ENCODE assay signal across 1 cellular context in the genomic region with DNA sequence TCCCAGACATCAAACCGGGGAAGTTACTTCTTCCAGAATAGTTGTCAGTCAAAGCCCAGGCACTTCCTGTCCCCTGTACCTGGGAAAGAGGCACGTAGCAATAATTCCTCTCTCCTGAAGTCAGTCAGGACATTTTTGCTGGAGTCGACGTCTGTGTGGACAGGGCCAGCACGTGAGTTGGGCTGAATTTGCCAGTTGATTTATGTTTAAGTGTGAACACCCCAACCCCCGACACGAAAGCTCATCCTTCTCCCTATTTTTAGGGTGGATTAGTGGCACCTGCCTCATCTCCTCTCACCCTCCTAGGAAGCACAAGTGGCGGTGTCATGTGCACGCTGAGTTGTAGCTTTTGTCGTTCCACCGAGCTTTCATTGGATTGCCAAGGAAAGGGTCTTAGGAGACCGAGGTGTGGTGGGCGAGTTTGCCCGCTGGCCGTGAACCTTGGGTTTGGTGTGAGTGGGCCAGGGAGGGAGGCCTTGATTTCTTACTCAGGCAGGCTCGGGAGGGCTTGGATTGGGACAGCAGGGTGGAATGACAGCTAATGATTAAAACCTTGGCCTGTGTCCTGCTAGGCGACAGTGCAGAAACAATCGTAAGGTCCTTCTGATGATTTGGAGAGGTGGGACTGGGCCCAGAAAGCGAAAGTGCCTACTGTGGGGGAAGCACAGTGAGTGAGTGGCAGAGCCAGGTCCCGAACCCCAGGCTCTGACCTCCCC.
TF ChIP-seq lines count a peak whose summit lies in the region.

No MANE protein-coding gene starts in this region.

TF ChIP-seq in GM23338, 12 proteins besides CTCF, POLR2A, EP300 and RAD21 (continued from another document):
- TF ChIP-seq, protein P1, sequence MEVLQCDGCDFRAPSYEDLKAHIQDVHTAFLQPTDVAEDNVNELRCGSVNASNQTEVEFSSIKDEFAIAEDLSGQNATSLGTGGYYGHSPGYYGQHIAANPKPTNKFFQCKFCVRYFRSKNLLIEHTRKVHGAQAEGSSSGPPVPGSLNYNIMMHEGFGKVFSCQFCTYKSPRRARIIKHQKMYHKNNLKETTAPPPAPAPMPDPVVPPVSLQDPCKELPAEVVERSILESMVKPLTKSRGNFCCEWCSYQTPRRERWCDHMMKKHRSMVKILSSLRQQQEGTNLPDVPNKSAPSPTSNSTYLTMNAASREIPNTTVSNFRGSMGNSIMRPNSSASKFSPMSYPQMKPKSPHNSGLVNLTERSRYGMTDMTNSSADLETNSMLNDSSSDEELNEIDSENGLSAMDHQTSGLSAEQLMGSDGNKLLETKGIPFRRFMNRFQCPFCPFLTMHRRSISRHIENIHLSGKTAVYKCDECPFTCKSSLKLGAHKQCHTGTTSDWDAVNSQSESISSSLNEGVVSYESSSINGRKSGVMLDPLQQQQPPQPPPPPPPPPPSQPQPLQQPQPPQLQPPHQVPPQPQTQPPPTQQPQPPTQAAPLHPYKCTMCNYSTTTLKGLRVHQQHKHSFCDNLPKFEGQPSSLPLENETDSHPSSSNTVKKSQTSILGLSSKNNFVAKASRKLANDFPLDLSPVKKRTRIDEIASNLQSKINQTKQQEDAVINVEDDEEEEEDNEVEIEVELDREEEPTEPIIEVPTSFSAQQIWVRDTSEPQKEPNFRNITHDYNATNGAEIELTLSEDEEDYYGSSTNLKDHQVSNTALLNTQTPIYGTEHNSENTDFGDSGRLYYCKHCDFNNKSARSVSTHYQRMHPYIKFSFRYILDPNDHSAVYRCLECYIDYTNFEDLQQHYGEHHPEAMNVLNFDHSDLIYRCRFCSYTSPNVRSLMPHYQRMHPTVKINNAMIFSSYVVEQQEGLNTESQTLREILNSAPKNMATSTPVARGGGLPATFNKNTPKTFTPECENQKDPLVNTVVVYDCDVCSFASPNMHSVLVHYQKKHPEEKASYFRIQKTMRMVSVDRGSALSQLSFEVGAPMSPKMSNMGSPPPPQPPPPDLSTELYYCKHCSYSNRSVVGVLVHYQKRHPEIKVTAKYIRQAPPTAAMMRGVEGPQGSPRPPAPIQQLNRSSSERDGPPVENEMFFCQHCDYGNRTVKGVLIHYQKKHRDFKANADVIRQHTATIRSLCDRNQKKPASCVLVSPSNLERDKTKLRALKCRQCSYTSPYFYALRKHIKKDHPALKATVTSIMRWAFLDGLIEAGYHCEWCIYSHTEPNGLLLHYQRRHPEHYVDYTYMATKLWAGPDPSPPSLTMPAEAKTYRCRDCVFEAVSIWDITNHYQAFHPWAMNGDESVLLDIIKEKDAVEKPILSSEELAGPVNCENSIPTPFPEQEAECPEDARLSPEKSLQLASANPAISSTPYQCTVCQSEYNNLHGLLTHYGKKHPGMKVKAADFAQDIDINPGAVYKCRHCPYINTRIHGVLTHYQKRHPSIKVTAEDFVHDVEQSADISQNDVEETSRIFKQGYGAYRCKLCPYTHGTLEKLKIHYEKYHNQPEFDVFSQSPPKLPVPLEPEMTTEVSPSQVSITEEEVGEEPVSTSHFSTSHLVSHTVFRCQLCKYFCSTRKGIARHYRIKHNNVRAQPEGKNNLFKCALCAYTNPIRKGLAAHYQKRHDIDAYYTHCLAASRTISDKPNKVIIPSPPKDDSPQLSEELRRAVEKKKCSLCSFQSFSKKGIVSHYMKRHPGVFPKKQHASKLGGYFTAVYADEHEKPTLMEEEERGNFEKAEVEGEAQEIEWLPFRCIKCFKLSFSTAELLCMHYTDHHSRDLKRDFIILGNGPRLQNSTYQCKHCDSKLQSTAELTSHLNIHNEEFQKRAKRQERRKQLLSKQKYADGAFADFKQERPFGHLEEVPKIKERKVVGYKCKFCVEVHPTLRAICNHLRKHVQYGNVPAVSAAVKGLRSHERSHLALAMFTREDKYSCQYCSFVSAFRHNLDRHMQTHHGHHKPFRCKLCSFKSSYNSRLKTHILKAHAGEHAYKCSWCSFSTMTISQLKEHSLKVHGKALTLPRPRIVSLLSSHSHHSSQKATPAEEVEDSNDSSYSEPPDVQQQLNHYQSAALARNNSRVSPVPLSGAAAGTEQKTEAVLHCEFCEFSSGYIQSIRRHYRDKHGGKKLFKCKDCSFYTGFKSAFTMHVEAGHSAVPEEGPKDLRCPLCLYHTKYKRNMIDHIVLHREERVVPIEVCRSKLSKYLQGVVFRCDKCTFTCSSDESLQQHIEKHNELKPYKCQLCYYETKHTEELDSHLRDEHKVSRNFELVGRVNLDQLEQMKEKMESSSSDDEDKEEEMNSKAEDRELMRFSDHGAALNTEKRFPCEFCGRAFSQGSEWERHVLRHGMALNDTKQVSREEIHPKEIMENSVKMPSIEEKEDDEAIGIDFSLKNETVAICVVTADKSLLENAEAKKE (CRISPR knock-in tag; IDR thresholded peaks at IDR 0.05), result no peak
- TF ChIP-seq POLR2AphosphoS5 (IDR thresholded peaks at IDR 0.05; ENCODE audit: low read depth) (no peak), NANOG (IDR thresholded peaks at IDR 0.05; ENCODE audit: borderline replicate concordance) (no peak), ZNF331 (CRISPR knock-in tag; IDR thresholded peaks at IDR 0.05; ENCODE audit: low read depth) (no peak), EZH2phosphoT487 (IDR thresholded peaks at IDR 0.05; ENCODE audit: unreplicated experiment) (no peak), CREB1 (CRISPR knock-in tag; IDR thresholded peaks at IDR 0.05; ENCODE audit: low read depth) (no peak), STAT1 (IDR thresholded peaks at IDR 0.05; ENCODE audit: unreplicated experiment) (no peak), JUNB (IDR thresholded peaks at IDR 0.05; ENCODE audit: unreplicated experiment) (no peak), ZNF114 (CRISPR knock-in tag; IDR thresholded peaks at IDR 0.05) (no peak), EZH2 (IDR thresholded peaks at IDR 0.05; ENCODE audit: low read depth, unreplicated experiment) (no peak)
- TF ChIP-seq, protein P2, sequence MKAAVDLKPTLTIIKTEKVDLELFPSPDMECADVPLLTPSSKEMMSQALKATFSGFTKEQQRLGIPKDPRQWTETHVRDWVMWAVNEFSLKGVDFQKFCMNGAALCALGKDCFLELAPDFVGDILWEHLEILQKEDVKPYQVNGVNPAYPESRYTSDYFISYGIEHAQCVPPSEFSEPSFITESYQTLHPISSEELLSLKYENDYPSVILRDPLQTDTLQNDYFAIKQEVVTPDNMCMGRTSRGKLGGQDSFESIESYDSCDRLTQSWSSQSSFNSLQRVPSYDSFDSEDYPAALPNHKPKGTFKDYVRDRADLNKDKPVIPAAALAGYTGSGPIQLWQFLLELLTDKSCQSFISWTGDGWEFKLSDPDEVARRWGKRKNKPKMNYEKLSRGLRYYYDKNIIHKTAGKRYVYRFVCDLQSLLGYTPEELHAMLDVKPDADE (IDR thresholded peaks at IDR 0.05), result no peak
